Comparison of ENCODE assay signal across 8 cellular contexts in genomic region chr19:16078759-16079707, GRCh38. TPM values are rescaled to one million over a fixed set of nuclear protein-coding genes. Genes with fewer than 3 reads are reported as not detected.
DNase-seq lines count a peak whose midpoint lies in the region; ATAC-seq lines count a peak whose summit lies in the region.

No MANE protein-coding gene starts in this region.

- peaks cover 49 to 50% of the 10 kb centered on the region in 2 donors for H3K36me3 Mint-ChIP-seq in activated naive CD4-positive, alpha-beta T cell treated with anti-CD3 and anti-CD28 coated beads, Interleukin-2, amount 50 U/mL, for 72 hours

- peak overlapping the region; percentile 85 for H3K4me2 ChIP-seq in trophoblast cell (ENCODE audit: low read length)

- peak overlapping the region; percentile 98 for H2BK5ac ChIP-seq in trophoblast cell (ENCODE audit: low read depth, low read length, poor library complexity)

- peak overlapping the region; percentile 84 for H3K9ac ChIP-seq in trophoblast cell (ENCODE audit: low read length)

- H3K18ac ChIP-seq in trophoblast cell (ENCODE audit: low read length), result no peak overlapping the region

- H3K27ac ChIP-seq in SJCRH30 (peak overlapping the region; percentile 91), trophoblast cell (ENCODE audit: low read depth, low read length) (peak overlapping the region; percentile 96)

- H3K36me3 ChIP-seq in SJCRH30, result peaks cover 34% of the 10 kb centered on the region
- peaks cover 41 to 45% of the 10 kb centered on the region in 2 experiments for H3K36me3 ChIP-seq in trophoblast cell (ENCODE audit: control insufficient read depth in 1 of 2, insufficient read depth in 2 of 2, low read length in 2 of 2)

- no peaks in the 10 kb centered on the region for H3K9me3 ChIP-seq in SJCRH30 (replicated peaks)
- H3K9me3 ChIP-seq in trophoblast cell (ENCODE audit: insufficient read depth, low read depth, low read length), result no peaks in the 10 kb centered on the region

- peak; percentile 70 to 76 for ATAC-seq in activated naive CD4-positive, alpha-beta T cell treated with anti-CD3 and anti-CD28 coated beads, Interleukin-2, amount 50 U/mL, for 72 hours
- ATAC-seq in HG02970 (IDR thresholded peaks at IDR 0.05; ENCODE audit: low FRiP score, unreplicated experiment), result no peak

- H3K27me3 ChIP-seq in SJCRH30 (no peaks in the 10 kb centered on the region), trophoblast cell (ENCODE audit: insufficient read depth, low read length) (no peaks in the 10 kb centered on the region)

- peak in 3 of 4 experiments; percentile 22 to 38 (median 27) for DNase-seq in activated CD4-positive, CD25-positive, alpha-beta regulatory T cell (lab: John Stamatoyannopoulos, UW)
- no peak for DNase-seq in activated CD4-positive, CD25-positive, alpha-beta regulatory T cell treated with anti-CD3 and anti-CD28 coated beads, Interleukin-2, amount 50 U/mL, for 72 hours
- peak; percentile 63 for DNase-seq in HK-2 (ENCODE audit: unreplicated experiment)
- DNase-seq in SJCRH30, result peak; percentile 84 to 93
- peak; percentile 57 to 73 for DNase-seq in activated naive CD4-positive, alpha-beta T cell treated with anti-CD3 and anti-CD28 coated beads, Interleukin-2, amount 50 U/mL, for 72 hours (ENCODE audit: low spot score in 2 of 2)
- peak; percentile 90 for DNase-seq in glomerular visceral epithelial cell (ENCODE audit: extremely low spot score)
- peak; percentile 81 to 94 for DNase-seq in trophoblast cell

- no CpG with 5 or more reads among the region's 17 CpGs for WGBS in trophoblast cell (ENCODE audit: extremely low coverage, insufficient coverage, insufficient read length)

- no peak overlapping the region for H2BK120ac ChIP-seq in trophoblast cell (ENCODE audit: insufficient read depth, low read length, poor library complexity)

- peak overlapping the region; percentile 83 for H3K4me3 ChIP-seq in SJCRH30
- H3K4me3 ChIP-seq in trophoblast cell (ENCODE audit: low read depth, low read length), result no peak overlapping the region

- H3K27ac Mint-ChIP-seq in activated naive CD4-positive, alpha-beta T cell treated with anti-CD3 and anti-CD28 coated beads, Interleukin-2, amount 50 U/mL, for 72 hours, result peak overlapping the region; percentile 98 to 99

- no peak overlapping the region for H2AK5ac ChIP-seq in trophoblast cell (ENCODE audit: low read length)

- peak overlapping the region; percentile 90 for H4K91ac ChIP-seq in trophoblast cell (ENCODE audit: low read depth, low read length)

- peak overlapping the region; percentile 43 for H3K14ac ChIP-seq in trophoblast cell (ENCODE audit: low read length)

- H3K4me1 ChIP-seq in SJCRH30, result peaks cover 6% of the 10 kb centered on the region
- peaks cover 8 to 15% of the 10 kb centered on the region in 2 experiments for H3K4me1 ChIP-seq in trophoblast cell (ENCODE audit: control insufficient read depth in 1 of 2, insufficient read depth in 2 of 2, low read length in 2 of 2)

- no peak overlapping the region for H3K23ac ChIP-seq in trophoblast cell (ENCODE audit: low read length)

- peaks cover 33% of the 10 kb centered on the region for H3K79me1 ChIP-seq in trophoblast cell (ENCODE audit: low read length)

- peaks cover 41% of the 10 kb centered on the region for H3K79me2 ChIP-seq in trophoblast cell (ENCODE audit: control insufficient read depth, insufficient read depth, low read length, poor library complexity)

- no peaks in the 10 kb centered on the region for H3K9me3 Mint-ChIP-seq in activated naive CD4-positive, alpha-beta T cell treated with anti-CD3 and anti-CD28 coated beads, Interleukin-2, amount 50 U/mL, for 72 hours

- H2BK12ac ChIP-seq in trophoblast cell (ENCODE audit: low read length), result no peak overlapping the region

- H4K8ac ChIP-seq in trophoblast cell (ENCODE audit: low read depth, low read length), result no peak overlapping the region

- H3K4ac ChIP-seq in trophoblast cell (ENCODE audit: low read depth, low read length), result peak overlapping the region; percentile 100

- no peak overlapping the region for H2AFZ ChIP-seq in trophoblast cell (ENCODE audit: insufficient read depth, low read length, poor library complexity)

- no peak overlapping the region for H4K12ac ChIP-seq in trophoblast cell (ENCODE audit: low read depth, low read length)

RNA-seq across cellular contexts. Expression of gene TPM4, which starts 2.7 kb away (rescaled TPM):
- 408 and 419 TPM in 2 replicates for total RNA-seq in SJCRH30 (2014; rRNA removed; shearing (Covaris generic))
- 100 to 1,000 TPM; 405 to 411 TPM for total RNA-seq in activated naive CD4-positive, alpha-beta T cell treated with anti-CD3 and anti-CD28 coated beads, Interleukin-2, amount 50 U/mL, for 72 hours
- 859 and 864 TPM in 2 replicates for polyA plus RNA-seq in trophoblast cell (2013)

RNA-seq across cellular contexts. Expression of gene RAB8A, which starts 32.7 kb away (rescaled TPM):
- total RNA-seq in SJCRH30 (2014; rRNA removed; shearing (Covaris generic)), result 102 and 104 TPM in 2 replicates
- 100 to 1,000 TPM; 125 to 155 TPM for total RNA-seq in activated naive CD4-positive, alpha-beta T cell treated with anti-CD3 and anti-CD28 coated beads, Interleukin-2, amount 50 U/mL, for 72 hours
- polyA plus RNA-seq in trophoblast cell (2013), result 61.7 and 61.9 TPM in 2 replicates
